In genomic region chr17:82457790-82458129, GRCh38 we compare ENCODE assay signal across 8 cellular contexts. TPM values are rescaled to one million over a fixed set of nuclear protein-coding genes. Genes with fewer than 3 reads are reported as not detected.
DNase-seq lines count a peak whose midpoint lies in the region; ATAC-seq and TF ChIP-seq lines count a peak whose summit lies in the region.

No MANE protein-coding gene starts in this region.

- DNase-seq in Calu3: no peak
- DNase-seq in Panc1 (ENCODE audit: low read depth, low spot score): peak; percentile 18
- DNase-seq in epithelial cell of proximal tubule (ENCODE audit: low read depth): no peak
- DNase-seq in left colon: no peak
- DNase-seq in NCI-H1105 (lab: John Stamatoyannopoulos, UW): no peak

- no peaks in the 10 kb centered on the region for H3K27me3 Mint-ChIP-seq in Calu3 (ENCODE audit: unreplicated experiment)

- in situ Hi-C loops in Panc1 (cut with HindIII; ENCODE audit: low pct_unique_long_range_greater_than_20kb, low sequenced_read_pairs): no loop called here

- peaks cover 8% of the 10 kb centered on the region for H3K79me2 ChIP-seq in parathyroid adenoma

- H2AFZ ChIP-seq in parathyroid adenoma: peak overlapping the region; percentile 87

- TF ChIP-seq CTCF in Calu3 (IDR thresholded peaks at IDR 0.05; ENCODE audit: unreplicated experiment): no peak
- TF ChIP-seq CTCF in Panc1 (IDR thresholded peaks at IDR 0.05): no peak
- TF ChIP-seq CTCF in epithelial cell of proximal tubule (conservative IDR thresholded peaks at IDR 0.05; ENCODE audit: low read depth, low read length): no peak
- no peak for TF ChIP-seq CTCF in parathyroid adenoma (IDR thresholded peaks at IDR 0.05)

- H3K4me1 ChIP-seq in Panc1 (ENCODE audit: control insufficient read depth, insufficient read depth, low read length) (peaks cover 15% of the 10 kb centered on the region), parathyroid adenoma (peaks cover 7% of the 10 kb centered on the region)

- peaks cover 2% of the 10 kb centered on the region for H3K9me3 Mint-ChIP-seq in Calu3 (ENCODE audit: low read depth, unreplicated experiment)

- H3K27ac ChIP-seq in Panc1 (ENCODE audit: low read length) (peak overlapping the region; percentile 99), parathyroid adenoma (peak overlapping the region; percentile 99)

- H3K4me3 Mint-ChIP-seq in Calu3 (ENCODE audit: low read depth, unreplicated experiment): peak overlapping the region; percentile 87

- H3K4me1 Mint-ChIP-seq in Calu3 (ENCODE audit: low read depth, unreplicated experiment): peaks cover 28% of the 10 kb centered on the region

- BruUV-seq in Calu3 (replicated peaks; lab: Mats Ljungman, UMichigan): TSS peak; percentile 94
- BruUV-seq in Panc1 (replicated peaks; lab: Mats Ljungman, UMichigan): TSS peak; percentile 97

- peak overlapping the region; percentile 99 for H3K9ac ChIP-seq in parathyroid adenoma

- H3K4me3 ChIP-seq in Panc1 (ENCODE audit: low read depth in 2 of 2, low read length in 2 of 2) (peak overlapping the region; percentile 83 to 85), epithelial cell of proximal tubule (ENCODE audit: low read depth, low read length) (peak overlapping the region; percentile 87), parathyroid adenoma (ENCODE audit: low read depth, low read length) (peak overlapping the region; percentile 99)

- no peak for ATAC-seq in Panc1
- ATAC-seq in left colon: no peak
- no peak for ATAC-seq in GM18505 (IDR thresholded peaks at IDR 0.05; ENCODE audit: unreplicated experiment)
- ATAC-seq in HG03432 (IDR thresholded peaks at IDR 0.05; ENCODE audit: unreplicated experiment): no peak

- peak overlapping the region; percentile 78 for H3K27ac Mint-ChIP-seq in Calu3 (ENCODE audit: unreplicated experiment)

- peaks cover 40% of the 10 kb centered on the region for H3K36me3 Mint-ChIP-seq in Calu3 (ENCODE audit: insufficient read depth, unreplicated experiment)

- H3K27me3 ChIP-seq in Panc1 (ENCODE audit: control insufficient read depth, insufficient read depth, low read length): no peaks in the 10 kb centered on the region
- H3K27me3 ChIP-seq in parathyroid adenoma (ENCODE audit: control insufficient read depth, insufficient read depth, low read length): no peaks in the 10 kb centered on the region

- no peaks in the 10 kb centered on the region for H3K9me3 ChIP-seq in Panc1 (ENCODE audit: control insufficient read depth, insufficient read depth, low read depth, low read length)
- no peaks in the 10 kb centered on the region for H3K9me3 ChIP-seq in parathyroid adenoma (ENCODE audit: control insufficient read depth, low read length)

- TF ChIP-seq POLR2A in GM18505 (IDR thresholded peaks at IDR 0.05; ENCODE audit: borderline replicate concordance, extremely low read depth, insufficient read depth, insufficient read length): no peak

- POLR2A ChIA-PET in Panc1 (lab: Charles Lee): interaction anchor here (0.5 kb wide), 1 partner anchor 217 kb away, joined by 3 read pairs; no protein-coding TSS in a partner anchor

- CTCF ChIA-PET in Calu3 (lab: Charles Lee) (interaction anchor here (1.3 kb wide), 1 partner anchor 160 kb away, joined by 3 read pairs; no protein-coding TSS in a partner anchor), Panc1 (lab: Charles Lee) (no interaction called here)

- peak overlapping the region; percentile 94 for H3K4me2 ChIP-seq in parathyroid adenoma (ENCODE audit: low read length)

- H3K36me3 ChIP-seq in Panc1 (ENCODE audit: control insufficient read depth, insufficient read depth, low read length) (peaks cover 4% of the 10 kb centered on the region; the same call in 1 of the 2 replicates), parathyroid adenoma (ENCODE audit: control insufficient read depth, insufficient read depth, low read length) (no peaks in the 10 kb centered on the region)

- intact Hi-C loops in Calu3 (cut with micrococcal nuclease; ENCODE audit: unreplicated experiment): no loop called here
- intact Hi-C loops in Panc1 (cut with micrococcal nuclease; ENCODE audit: unreplicated experiment): no loop called here
- intact Hi-C loops in left colon (cut with DNase I, micrococcal nuclease): no loop called here

RNA-seq across cellular contexts. Expression of gene NARF, which starts 0.8 kb away (rescaled TPM):
- total RNA-seq in Calu3 (2022) (38.1 and 39.4 TPM in 2 replicates), Panc1 (2021; ENCODE audit: unreplicated experiment) (60.9 TPM), epithelial cell of proximal tubule (45.4 and 64.4 TPM in 2 replicates), left colon (10 to 100 TPM; 47.6 to 50.9 TPM)
- polyA plus RNA-seq in Panc1 (2012; ENCODE audit: insufficient read length): 89.6 TPM

RNA-seq across cellular contexts. Expression of gene CYBC1, which starts 7.2 kb away (rescaled TPM):
- 78.1 and 80.3 TPM in 2 replicates for total RNA-seq in Calu3 (2022)
- total RNA-seq in Panc1 (2021; ENCODE audit: unreplicated experiment): 174 TPM
- 161 TPM for polyA plus RNA-seq in Panc1 (2012; ENCODE audit: insufficient read length)
- 72.1 and 78.8 TPM in 2 replicates for total RNA-seq in epithelial cell of proximal tubule
- total RNA-seq in left colon: 10 to 100 TPM; 60.8 to 77.8 TPM

RNA-seq across cellular contexts. Expression of gene OGFOD3, which starts 39.4 kb away (rescaled TPM):
- 29.0 and 38.0 TPM in 2 replicates for total RNA-seq in Calu3 (2022)
- total RNA-seq in Panc1 (2021; ENCODE audit: unreplicated experiment): 53.9 TPM
- 76.1 TPM for polyA plus RNA-seq in Panc1 (2012; ENCODE audit: insufficient read length)
- 29.4 and 63.9 TPM in 2 replicates for total RNA-seq in epithelial cell of proximal tubule
- total RNA-seq in left colon: 10 to 100 TPM; 28.8 to 31.1 TPM

RNA-seq across cellular contexts. Expression of gene HEXD, which starts 39.6 kb away (rescaled TPM):
- 30.7 and 36.0 TPM in 2 replicates for total RNA-seq in Calu3 (2022)
- 25.6 TPM for total RNA-seq in Panc1 (2021; ENCODE audit: unreplicated experiment)
- polyA plus RNA-seq in Panc1 (2012; ENCODE audit: insufficient read length): 34.0 TPM
- 10.7 and 11.4 TPM in 2 replicates for total RNA-seq in epithelial cell of proximal tubule
- total RNA-seq in left colon: 10 to 100 TPM; 27.7 to 32.0 TPM
